1 cellular context compared by ENCODE assay signal in the genomic region with DNA sequence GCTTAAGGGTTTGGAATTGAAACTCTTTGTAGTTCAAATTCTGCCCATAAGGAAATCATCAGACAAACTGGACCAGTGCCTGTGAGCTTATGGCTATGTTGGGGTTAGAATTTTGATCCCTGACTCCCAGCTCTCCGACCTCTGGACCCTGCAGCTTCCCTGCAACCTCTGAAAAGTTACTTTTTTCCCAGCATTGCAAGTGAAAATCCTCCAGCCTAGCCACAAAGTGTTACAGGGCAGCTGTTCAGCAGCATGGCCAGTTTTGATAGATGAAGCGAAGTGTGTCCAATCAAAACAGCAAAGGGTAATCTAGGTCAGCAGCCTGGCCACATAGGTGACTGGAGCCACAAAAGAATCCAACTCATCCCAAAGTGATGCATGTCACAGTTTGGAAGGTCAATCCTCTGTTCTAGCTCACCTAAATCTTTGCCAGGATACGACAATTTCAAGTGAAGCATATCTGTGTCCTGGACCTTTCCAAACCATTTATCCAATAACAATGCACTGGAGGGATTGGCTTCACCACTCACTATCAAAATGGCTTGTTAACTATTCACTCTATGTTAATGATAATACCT.
TF ChIP-seq lines count a peak whose summit lies in the region.

No MANE protein-coding gene starts in this region.

TF ChIP-seq in GM23338, 12 proteins besides CTCF, POLR2A, EP300 and RAD21 (continued from another document):
- TF ChIP-seq ZNF462 (CRISPR knock-in tag; IDR thresholded peaks at IDR 0.05), result no peak
- TF ChIP-seq NANOG (IDR thresholded peaks at IDR 0.05; ENCODE audit: borderline replicate concordance), result no peak
TF ChIP-seq in GM23338: peak in this region for 0.
